ENCODE assay signal across 2 cellular contexts in genomic region chr6:99810295-99810694, GRCh38.
A peak's percentile ranks its signal among the peaks of the same experiment; 100 is the strongest.
TF ChIP-seq lines count a peak whose summit lies in the region.

No MANE protein-coding gene starts in this region.

TF ChIP-seq in HEK293, 187 proteins besides CTCF, POLR2A, EP300 and RAD21:
- TF ChIP-seq ZNF76 (tag by site-specific recombination; IDR thresholded peaks at IDR 0.05; ENCODE audit: borderline replicate concordance, low read depth) (no peak), SCRT1 (tag by site-specific recombination; IDR thresholded peaks at IDR 0.05; ENCODE audit: borderline replicate concordance) (peak; percentile 44; the same call in 1 of the 2 replicates), ZNF707 (tag by site-specific recombination; IDR thresholded peaks at IDR 0.05) (no peak), SCRT2 (tag by site-specific recombination; IDR thresholded peaks at IDR 0.05) (0 out of 2 replicates have a peak, but pooled peaks have one; percentile 41), ZNF335 (tag by site-specific recombination; conservative IDR thresholded peaks at IDR 0.05) (no peak), ZNF510 (tag by site-specific recombination; IDR thresholded peaks at IDR 0.05; ENCODE audit: insufficient replicate concordance) (no peak)
TF ChIP-seq in HEK293: peak in this region for 2.

TF ChIP-seq in IMR-90, 13 proteins besides CTCF, POLR2A, EP300 and RAD21:
- no peak for TF ChIP-seq MAFK (IDR thresholded peaks at IDR 0.05; ENCODE audit: low read depth, low read length)
- peak; percentile 61 for TF ChIP-seq CEBPB (IDR thresholded peaks at IDR 0.05; ENCODE audit: low read depth, low read length)
